9 cellular contexts compared by ENCODE assay signal in genomic region chr19:3849092-3849491, GRCh38. TPM values are rescaled to one million over a fixed set of nuclear protein-coding genes. Genes with fewer than 3 reads are reported as not detected.
A peak's percentile ranks its signal among the peaks of the same experiment; 100 is the strongest.
DNase-seq lines count a peak whose midpoint lies in the region; ATAC-seq, FAIRE-seq and TF ChIP-seq lines count a peak whose summit lies in the region.
"Had no signal": no experiment of that assay in that cellular context is flagged by ENCODE, and none has a peak within 500 bp of the region (broad histone marks: within the 10 kb centered on the region; RNA-seq: fewer than 3 reads in every experiment).

No MANE protein-coding gene starts in this region.

- TF ChIP-seq POLR2A in K562 (conservative IDR thresholded peaks at IDR 0.05), result no peak

- no peaks in the 10 kb centered on the region; the same call in 1 of the 2 replicates for H4K20me1 ChIP-seq in K562 (replicated peaks; ENCODE audit: control insufficient read depth, insufficient read depth, low read length)

- no peaks in the 10 kb centered on the region for H3K9me1 ChIP-seq in K562 (ENCODE audit: control insufficient read depth, insufficient read depth, low read length)

- peak overlapping the region in 1 of 2 experiments; percentile 74; a peak in 2 of 4 replicates for H3K9ac ChIP-seq in K562 (ENCODE audit: insufficient read depth in 1 of 2, low read depth in 2 of 2, low read length in 2 of 2)

- H3K27ac ChIP-seq in Panc1 (ENCODE audit: low read length) (no peak overlapping the region), K562 (ENCODE audit: extremely low read depth, low read depth, low read length) (no peak overlapping the region)

- H3K79me2 ChIP-seq in K562 (ENCODE audit: control insufficient read depth, insufficient read depth, low read length), result no peaks in the 10 kb centered on the region

- CTCF ChIA-PET in Panc1 (lab: Charles Lee) (interaction anchor here (0.8 to 1.2 kb wide), 4 partner anchors 14 to 120 kb away, joined by 3 to 4 read pairs (median 3); no protein-coding TSS in a partner anchor), K562 (lab: Yijun Ruan, JAX; ENCODE audit: low intra/inter-chr PET ratio) (interaction anchor here (0.6 to 0.9 kb wide), 5 partner anchors 85 to 1201 kb away, joined by 3 to 4 read pairs (median 3); no protein-coding TSS in a partner anchor)

- intact Hi-C loops in Panc1 (cut with micrococcal nuclease; ENCODE audit: unreplicated experiment) (no loop called here), K562 (cut with micrococcal nuclease) (loop anchor here (5.0 to 10.0 kb wide), 2 partner anchors 64 to 127 kb away; partner anchors contain the start of gene MATK)

- no peaks in the 10 kb centered on the region for H3K36me3 ChIP-seq in Panc1 (ENCODE audit: control insufficient read depth, insufficient read depth, low read length)
- H3K36me3 ChIP-seq in K562 (ENCODE audit: control insufficient read depth, insufficient read depth, low read length), result no peaks in the 10 kb centered on the region

- in situ Hi-C loops in Panc1 (cut with HindIII; ENCODE audit: low pct_unique_long_range_greater_than_20kb, low sequenced_read_pairs), result no loop called here
- in situ Hi-C loops in K562 (cut with MboI), result loop anchor here (5.0 kb wide), 1 partner anchor 192 kb away; no protein-coding TSS in a partner anchor

- WGBS in K562 (ENCODE audit: insufficient coverage, low coverage, missing lambda C conversion rate), result 1% methylated on average over 5 of the region's 5 CpGs

- peak; percentile 88 for FAIRE-seq in K562 (lab: Jason Lieb, UNC)

- ATAC-seq in Panc1 (peak; percentile 93), K562 (peak; percentile 94), omental fat pad (ENCODE audit: low FRiP score) (peak; percentile 28), GM21423 (IDR thresholded peaks at IDR 0.05; ENCODE audit: unreplicated experiment) (no peak), GM19467 (IDR thresholded peaks at IDR 0.05; ENCODE audit: unreplicated experiment) (no peak)

- H3K27me3 ChIP-seq in Panc1 (ENCODE audit: control insufficient read depth, insufficient read depth, low read length), result no peaks in the 10 kb centered on the region
- no peaks in the 10 kb centered on the region for H3K27me3 ChIP-seq in K562 (ENCODE audit: control insufficient read depth in 2 of 2, insufficient read depth in 2 of 2, low read length in 2 of 2)

- TF ChIP-seq CTCF in Panc1 (IDR thresholded peaks at IDR 0.05) (peak; percentile 77; the same call in 1 of the 2 replicates), K562 (IDR thresholded peaks at IDR 0.05 in 2 of 3, conservative IDR thresholded peaks at IDR 0.05 in 1 of 3; ENCODE audit: insufficient read depth in 2 of 3, low read depth in 1 of 3, low read length in 3 of 3) (peak; percentile 87 to 90 (median 89)), omental fat pad (IDR thresholded peaks at IDR 0.05) (no peak)

- no peaks in the 10 kb centered on the region for H3K4me1 ChIP-seq in Panc1 (ENCODE audit: control insufficient read depth, insufficient read depth, low read length)
- peaks cover 18 to 32% of the 10 kb centered on the region in 2 experiments; a peak in 4 of 5 replicates for H3K4me1 ChIP-seq in K562 (replicated peaks in 1 of 2; ENCODE audit: control insufficient read depth in 2 of 2, insufficient read depth in 2 of 2, low read length in 2 of 2)

- TF ChIP-seq EP300 in K562 (IDR thresholded peaks at IDR 0.05; ENCODE audit: low read length), result no peak

- H3K4me3 ChIP-seq in Panc1 (ENCODE audit: low read depth in 2 of 2, low read length in 2 of 2), result no peak overlapping the region
- H3K4me3 ChIP-seq in K562, result no peak overlapping the region

- TF ChIP-seq RAD21 in K562 (CRISPR knock-in tag; conservative IDR thresholded peaks at IDR 0.05 in 1 of 2, IDR thresholded peaks at IDR 0.05 in 1 of 2), result peak; percentile 70 to 88

- H3K4me2 ChIP-seq in K562 (ENCODE audit: insufficient read depth, low read length), result peak overlapping the region; percentile 56

- peak; percentile 74 for DNase-seq in activated effector memory CD4-positive, alpha-beta T cell treated with anti-CD3 and anti-CD28 coated beads, Interleukin-2, amount 50 U/mL, for 16 hours
- no peak for DNase-seq in activated effector memory CD4-positive, alpha-beta T cell treated with Interleukin-2 at 50 U/mL for 16 hours
- DNase-seq in Panc1 (ENCODE audit: low read depth, low spot score), result no peak
- DNase-seq in K562 (ENCODE audit: extremely low read depth in 1 of 4, low spot score in 3 of 4), result peak; percentile 78 to 82 (median 81)
- no peak for DNase-seq in omental fat pad (ENCODE audit: low spot score)
- no peak for DNase-seq in NCI-H345 (lab: John Stamatoyannopoulos, UW)

- POLR2A ChIA-PET in Panc1 (lab: Charles Lee) (interaction anchor here (0.6 kb wide), 1 partner anchor 85 kb away, joined by 13 read pairs; no protein-coding TSS in a partner anchor), K562 (lab: Yijun Ruan, JAX) (interaction anchor here (0.5 to 1.0 kb wide), 9 partner anchors 12 to 1871 kb away, joined by 3 to 5 read pairs (median 3); partner anchors contain the start of genes CATSPERD and LONP1)

- BruUV-seq in Panc1 (replicated peaks; lab: Mats Ljungman, UMichigan) (no TSS peak), K562 (replicated peaks; lab: Mats Ljungman, UMichigan) (no TSS peak)

- peak overlapping the region; percentile 96 for H2AFZ ChIP-seq in K562 (ENCODE audit: low read depth, low read length)

- H3K9me3 ChIP-seq in Panc1 (ENCODE audit: control insufficient read depth, insufficient read depth, low read depth, low read length) (peaks cover 4% of the 10 kb centered on the region; the same call in 1 of the 2 replicates), K562 (replicated peaks; ENCODE audit: control insufficient read depth, insufficient read depth, low read depth, low read length) (no peaks in the 10 kb centered on the region)

RNA-seq across cellular contexts. Expression of gene ZFR2, which starts 19.7 kb away (rescaled TPM):
- 0.74 TPM for total RNA-seq in Panc1 (2021; ENCODE audit: unreplicated experiment)
- 0.97 TPM for polyA plus RNA-seq in Panc1 (2012; ENCODE audit: insufficient read length)
- total RNA-seq in K562 (2011; cell fraction: chromatin; rRNA removed; ENCODE audit: low replicate concordance), result 0.09 and 0.14 TPM in 2 replicates
- total RNA-seq in K562 (2011; cell fraction: nucleolus; rRNA removed), result 0.26 TPM in 1 of 2 replicates, not detected in the other
- total RNA-seq in K562 (2011; cell fraction: nucleoplasm; rRNA removed), result 0.38 TPM in 1 of 2 replicates, not detected in the other
- 0.33 and 0.59 TPM in 2 replicates for total RNA-seq in K562 (2014; rRNA removed)
- not detected in 2 replicates for total RNA-seq in K562 (2014; rRNA removed; fragmentation: Illumina TruSeq; extraction: Trizol)
- total RNA-seq in K562 (2015; rRNA removed; fragmentation: Illumina TruSeq; extraction: Trizol), result not detected in 2 replicates
- total RNA-seq in K562 (2021), result not detected in 2 replicates
- 0.03 and 0.04 TPM in 2 replicates for polyA plus RNA-seq in K562 (2011; rRNA removed)
- 0.19 and 0.22 TPM in 2 replicates for polyA plus RNA-seq in K562 (2011; cell fraction: cytosol; rRNA removed)
- polyA plus RNA-seq in K562 (2011; cell fraction: nucleus; rRNA removed), result 0.08 and 0.21 TPM in 2 replicates
- polyA plus RNA-seq in K562 (2012), result 0.04 and 0.17 TPM in 2 replicates
- not detected in 2 replicates for polyA plus RNA-seq in K562 (2014; fragmentation: Illumina TruSeq; extraction: Trizol)
- polyA plus RNA-seq in K562 (2014; fragmentation: Nextera tagmentation; extraction: Ambion mirVana), result under 1 TPM in 1 of 2 experiments, not detected in 1; 0.07 TPM
- polyA plus RNA-seq in K562 (2014; rRNA removed), result not detected in 2 replicates
- not detected in 2 replicates for polyA minus RNA-seq in K562 (2011; rRNA and poly(A)+ RNA removed)
- not detected in 2 replicates for polyA minus RNA-seq in K562 (2011; cell fraction: cytosol; rRNA and poly(A)+ RNA removed)
- 0.13 TPM in 1 of 2 replicates, not detected in the other for polyA minus RNA-seq in K562 (2011; cell fraction: nucleus; rRNA and poly(A)+ RNA removed)
- under 1 TPM in 1 of 4 donors, not detected in 3; 0.12 TPM for total RNA-seq in omental fat pad
- total RNA-seq: urinary bladder had no signal

RNA-seq across cellular contexts. Expression of gene ATCAY, which starts 31.4 kb away (rescaled TPM):
- total RNA-seq in Panc1 (2021; ENCODE audit: unreplicated experiment), result 0.15 TPM
- 0.11 TPM for polyA plus RNA-seq in Panc1 (2012; ENCODE audit: insufficient read length)
- not detected in 2 replicates for total RNA-seq in K562 (2011; cell fraction: chromatin; rRNA removed; ENCODE audit: low replicate concordance)
- not detected in 2 replicates for total RNA-seq in K562 (2011; cell fraction: nucleolus; rRNA removed)
- 0.08 TPM in 1 of 2 replicates, not detected in the other for total RNA-seq in K562 (2011; cell fraction: nucleoplasm; rRNA removed)
- not detected in 2 replicates for total RNA-seq in K562 (2014; rRNA removed)
- total RNA-seq in K562 (2014; rRNA removed; fragmentation: Illumina TruSeq; extraction: Trizol), result not detected in 2 replicates
- total RNA-seq in K562 (2015; rRNA removed; fragmentation: Illumina TruSeq; extraction: Trizol), result not detected in 2 replicates
- 0.07 TPM in 1 of 2 replicates, not detected in the other for total RNA-seq in K562 (2021)
- not detected in 2 replicates for polyA plus RNA-seq in K562 (2011; rRNA removed)
- polyA plus RNA-seq in K562 (2011; cell fraction: cytosol; rRNA removed), result 0.04 TPM in 1 of 2 replicates, not detected in the other
- not detected in 2 replicates for polyA plus RNA-seq in K562 (2011; cell fraction: nucleus; rRNA removed)
- not detected in 2 replicates for polyA plus RNA-seq in K562 (2012)
- polyA plus RNA-seq in K562 (2014; fragmentation: Illumina TruSeq; extraction: Trizol), result not detected in 2 replicates
- not detected for polyA plus RNA-seq in K562 (2014; fragmentation: Nextera tagmentation; extraction: Ambion mirVana)
- not detected in 2 replicates for polyA plus RNA-seq in K562 (2014; rRNA removed)
- polyA minus RNA-seq in K562 (2011; rRNA and poly(A)+ RNA removed), result not detected in 2 replicates
- not detected in 2 replicates for polyA minus RNA-seq in K562 (2011; cell fraction: cytosol; rRNA and poly(A)+ RNA removed)
- polyA minus RNA-seq in K562 (2011; cell fraction: nucleus; rRNA and poly(A)+ RNA removed), result not detected in 2 replicates
- total RNA-seq in omental fat pad, result not detected

Comparison
In these comparisons a context has a peak if more than half of its experiments do, and no peak if none do; other contexts are left out.
1. DNase-seq: peak in activated effector memory CD4-positive, alpha-beta T cell treated with anti-CD3 and anti-CD28 coated beads, Interleukin-2, amount 50 U/mL, for 16 hours (single experiment) and K562 (4 of 4); none in activated effector memory CD4-positive, alpha-beta T cell treated with Interleukin-2 at 50 U/mL for 16 hours (single experiment), Panc1 (single experiment), omental fat pad (single experiment) and NCI-H345 (single experiment).
2. ATAC-seq: peak in Panc1 (single experiment), K562 (single experiment) and omental fat pad (single experiment); none in GM21423 (single experiment) and GM19467 (single experiment).
3. CTCF ChIP-seq: peak in Panc1 (single experiment) and K562 (3 of 3); none in omental fat pad (0 of 3).